In genomic region chr6:42619963-42620362, GRCh38 we compare ENCODE assay signal across 23 cellular contexts.
"Had no signal": no experiment of that assay in that cellular context is flagged by ENCODE, and none has a peak within 500 bp of the region (broad histone marks: within the 10 kb centered on the region; RNA-seq: fewer than 3 reads in every experiment).

No MANE protein-coding gene starts in this region.

- H3K27me3 Mint-ChIP-seq: IgD-negative memory B cell had no signal

- H3K9me3 Mint-ChIP-seq: IgD-negative memory B cell had no signal

- H3K4me3 ChIP-seq: MG63 had no signal

- H3K27ac Mint-ChIP-seq: IgD-negative memory B cell had no signal

- H3K27me3 ChIP-seq: MG63 had no signal

- H3K4me3 Mint-ChIP-seq: IgD-negative memory B cell had no signal

- ATAC-seq: HepG2 had no signal

- H3K9me3 ChIP-seq: MG63, SK-N-SH had no signal

- DNase-seq: Karpas-422, KG1, MG63, NCI-H1092, NCI-H1105 treated with DMSO at 0.1 percent for 48 hours, NCI-H1417 treated with DMSO at 0.1 percent for 48 hours, NCI-H146, NCI-H1694 treated with DMSO at 0.1 percent for 48 hours, NCI-H1930, NCI-H2081, NCI-H2107, NCI-H2171, NCI-H226, NCI-H446, NCI-H510A, NCI-H524 treated with DMSO at 0.1 percent for 48 hours, NCI-H69, NCI-H774, Right ventricle myocardium superior, RPMI8226, SK-N-SH had no signal

- H3K4me1 Mint-ChIP-seq: IgD-negative memory B cell had no signal

- H3K36me3 Mint-ChIP-seq: IgD-negative memory B cell had no signal
